ENCODE assay signal across 8 cellular contexts in genomic region chr3:63349583-63350177, GRCh38.
DNase-seq lines count a peak whose midpoint lies in the region; ATAC-seq and TF ChIP-seq lines count a peak whose summit lies in the region.

No MANE protein-coding gene starts in this region.

- ATAC-seq in GM21723 (IDR thresholded peaks at IDR 0.05; ENCODE audit: unreplicated experiment), result peak; percentile 67

- no peak overlapping the region for H3K4me3 ChIP-seq in LNCaP clone FGC (ENCODE audit: low read depth, low read length)

- no peaks in the 10 kb centered on the region for H3K4me1 Mint-ChIP-seq in endothelial cell (ENCODE audit: unreplicated experiment)
- H3K4me1 Mint-ChIP-seq in T-helper 2 cell treated with Interferon-gamma antibody and Interleukin-4, amounts not matched to agents 5 μg/mL and 100 μg/mL, for 36 hours (ENCODE audit: low read depth), result no peaks in the 10 kb centered on the region

- TF ChIP-seq CTCF in LNCaP clone FGC (IDR thresholded peaks at IDR 0.05; ENCODE audit: control insufficient read depth, extremely low read depth, insufficient read depth) (peak; percentile 79), endothelial cell (IDR thresholded peaks at IDR 0.05; ENCODE audit: unreplicated experiment) (peak; percentile 89)

- DNase-seq in activated naive CD4-positive, alpha-beta T cell treated with Interleukin-2 at 50 U/mL for 16 hours, result peak; percentile 13
- DNase-seq in activated naive CD4-positive, alpha-beta T cell treated with anti-CD3 and anti-CD28 coated beads, Interleukin-2, amount 50 U/mL, for 16 hours, result no peak
- peak; percentile 14 for DNase-seq in LNCaP clone FGC (ENCODE audit: low read depth)
- DNase-seq in SK-MEL-5 (ENCODE audit: low read depth, low spot score), result peak; percentile 75
- DNase-seq in endothelial cell (ENCODE audit: low spot score), result peak; percentile 58
- DNase-seq in myocyte (ENCODE audit: low read depth), result peak; percentile 68
- no peak for DNase-seq in T-helper 2 cell treated with Interferon-gamma antibody and Interleukin-4, amounts not matched to agents 5 μg/mL and 100 μg/mL, for 36 hours (ENCODE audit: low spot score)

- in situ Hi-C loops in SK-MEL-5 (cut with HindIII; ENCODE audit: low pct_unique_long_range_greater_than_20kb, low sequenced_read_pairs), result loop anchor here (25.0 kb wide), 1 partner anchor 463 kb away; the partner anchor contains the start of gene C3orf49

- H3K27me3 Mint-ChIP-seq in endothelial cell (ENCODE audit: unreplicated experiment), result no peaks in the 10 kb centered on the region
- H3K27me3 Mint-ChIP-seq in T-helper 2 cell treated with Interferon-gamma antibody and Interleukin-4, amounts not matched to agents 5 μg/mL and 100 μg/mL, for 36 hours (ENCODE audit: low read depth), result peaks cover 4% of the 10 kb centered on the region

- H3K4me3 Mint-ChIP-seq in endothelial cell (ENCODE audit: unreplicated experiment), result no peak overlapping the region
- H3K4me3 Mint-ChIP-seq in T-helper 2 cell treated with Interferon-gamma antibody and Interleukin-4, amounts not matched to agents 5 μg/mL and 100 μg/mL, for 36 hours, result no peak overlapping the region

- H3K27ac Mint-ChIP-seq in endothelial cell (ENCODE audit: unreplicated experiment), result no peak overlapping the region
- no peak overlapping the region for H3K27ac Mint-ChIP-seq in T-helper 2 cell treated with Interferon-gamma antibody and Interleukin-4, amounts not matched to agents 5 μg/mL and 100 μg/mL, for 36 hours

- H3K36me3 Mint-ChIP-seq in endothelial cell (ENCODE audit: low read depth, unreplicated experiment), result no peaks in the 10 kb centered on the region
- no peaks in the 10 kb centered on the region for H3K36me3 Mint-ChIP-seq in T-helper 2 cell treated with Interferon-gamma antibody and Interleukin-4, amounts not matched to agents 5 μg/mL and 100 μg/mL, for 36 hours (ENCODE audit: low read depth)

- H3K9me3 Mint-ChIP-seq in endothelial cell (ENCODE audit: unreplicated experiment), result no peaks in the 10 kb centered on the region
- no peaks in the 10 kb centered on the region for H3K9me3 Mint-ChIP-seq in T-helper 2 cell treated with Interferon-gamma antibody and Interleukin-4, amounts not matched to agents 5 μg/mL and 100 μg/mL, for 36 hours

Comparison
In these comparisons a context has a peak if more than half of its experiments do, and no peak if none do; other contexts are left out.
1. DNase-seq: peak in activated naive CD4-positive, alpha-beta T cell treated with Interleukin-2 at 50 U/mL for 16 hours (single experiment), LNCaP clone FGC (single experiment), SK-MEL-5 (single experiment), endothelial cell (single experiment) and myocyte (single experiment); none in activated naive CD4-positive, alpha-beta T cell treated with anti-CD3 and anti-CD28 coated beads, Interleukin-2, amount 50 U/mL, for 16 hours (single experiment) and T-helper 2 cell treated with Interferon-gamma antibody and Interleukin-4, amounts not matched to agents 5 μg/mL and 100 μg/mL, for 36 hours (single experiment).